Comparison of ENCODE assay signal across 7 cellular contexts in the genomic region with DNA sequence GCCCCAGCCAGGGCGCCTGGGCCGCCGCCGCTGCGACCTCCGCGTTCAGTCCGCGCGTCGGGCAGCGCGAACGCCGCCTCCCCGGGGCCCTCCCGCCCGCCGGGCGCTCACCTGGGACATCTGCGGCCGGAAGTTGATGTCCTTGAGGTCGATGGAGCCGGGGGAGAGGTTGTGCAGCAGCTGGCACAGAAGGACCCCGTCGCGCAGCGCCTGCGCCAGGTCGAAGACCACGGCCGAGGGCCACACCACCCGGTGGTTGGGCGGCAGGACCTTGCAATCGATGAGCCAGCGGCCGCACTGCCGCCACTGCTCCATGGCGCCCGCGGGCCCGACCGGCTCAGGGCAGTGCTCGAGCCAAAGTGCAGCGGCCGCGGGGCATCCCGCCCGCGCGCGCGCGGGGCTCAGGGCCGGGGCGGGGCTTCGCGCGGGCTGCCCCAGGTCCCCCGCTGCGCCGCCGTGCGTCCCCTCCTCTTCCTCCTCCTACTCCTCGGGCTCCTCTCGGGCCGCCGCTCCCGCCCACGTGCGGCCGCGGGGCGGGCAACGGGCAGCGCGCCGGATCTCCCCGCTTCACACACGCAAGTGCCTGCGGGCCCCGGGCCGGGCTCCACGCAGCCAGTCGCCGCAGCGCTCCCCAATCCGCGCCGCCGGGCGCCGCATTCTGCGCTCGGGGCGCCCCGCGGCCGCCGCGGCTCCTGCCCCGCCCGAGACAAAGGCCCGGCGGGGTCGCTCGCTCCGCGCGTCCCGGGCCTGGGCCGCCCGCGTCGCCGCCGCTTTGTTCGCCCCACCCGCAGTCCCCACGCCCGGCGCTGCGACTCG. TPM values are rescaled to one million over a fixed set of nuclear protein-coding genes. Genes with fewer than 3 reads are reported as not detected.
A peak's percentile ranks its signal among the peaks of the same experiment; 100 is the strongest.
DNase-seq lines count a peak whose midpoint lies in the region; ATAC-seq and TF ChIP-seq lines count a peak whose summit lies in the region.

A gene with protein sequence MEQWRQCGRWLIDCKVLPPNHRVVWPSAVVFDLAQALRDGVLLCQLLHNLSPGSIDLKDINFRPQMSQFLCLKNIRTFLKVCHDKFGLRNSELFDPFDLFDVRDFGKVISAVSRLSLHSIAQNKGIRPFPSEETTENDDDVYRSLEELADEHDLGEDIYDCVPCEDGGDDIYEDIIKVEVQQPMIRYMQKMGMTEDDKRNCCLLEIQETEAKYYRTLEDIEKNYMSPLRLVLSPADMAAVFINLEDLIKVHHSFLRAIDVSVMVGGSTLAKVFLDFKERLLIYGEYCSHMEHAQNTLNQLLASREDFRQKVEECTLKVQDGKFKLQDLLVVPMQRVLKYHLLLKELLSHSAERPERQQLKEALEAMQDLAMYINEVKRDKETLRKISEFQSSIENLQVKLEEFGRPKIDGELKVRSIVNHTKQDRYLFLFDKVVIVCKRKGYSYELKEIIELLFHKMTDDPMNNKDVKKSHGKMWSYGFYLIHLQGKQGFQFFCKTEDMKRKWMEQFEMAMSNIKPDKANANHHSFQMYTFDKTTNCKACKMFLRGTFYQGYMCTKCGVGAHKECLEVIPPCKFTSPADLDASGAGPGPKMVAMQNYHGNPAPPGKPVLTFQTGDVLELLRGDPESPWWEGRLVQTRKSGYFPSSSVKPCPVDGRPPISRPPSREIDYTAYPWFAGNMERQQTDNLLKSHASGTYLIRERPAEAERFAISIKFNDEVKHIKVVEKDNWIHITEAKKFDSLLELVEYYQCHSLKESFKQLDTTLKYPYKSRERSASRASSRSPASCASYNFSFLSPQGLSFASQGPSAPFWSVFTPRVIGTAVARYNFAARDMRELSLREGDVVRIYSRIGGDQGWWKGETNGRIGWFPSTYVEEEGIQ (minus strand): TSS at position 361 of the 816 bp plus-strand sequence. CDS start 46 bp downstream, at position 315.

- peak within 1 kb of the TSS; percentile 79 for H3K4me3 ChIP-seq in WI38 (ENCODE audit: low read depth, low read length)
- peak within 1 kb of the TSS; percentile 53 for H3K4me3 ChIP-seq in lower leg skin (ENCODE audit: low read depth, poor library complexity, severe bottlenecking)

- TF ChIP-seq POLR2A in lower leg skin (IDR thresholded peaks at IDR 0.05) = no peak

- peak within 1 kb of the TSS; percentile 93 for H3K27ac Mint-ChIP-seq in HFFc6
- H3K27ac Mint-ChIP-seq in dendritic cell treated with granulocyte-macrophage colony-stimulating factor and Interleukin-4, amounts not matched to agents 40 ng/mL and 50 ng/mL, for 4 days = peak within 1 kb of the TSS; percentile 84

- WGBS in lower leg skin, 2 donors = 0 to 1% methylated on average over 34 to 37 of the region's 124 CpGs

- H3K36me3 Mint-ChIP-seq in HFFc6 (ENCODE audit: low read depth) = no peaks in the 10 kb centered on the region
- peaks cover 8% of the 10 kb centered on the region for H3K36me3 Mint-ChIP-seq in dendritic cell treated with granulocyte-macrophage colony-stimulating factor and Interleukin-4, amounts not matched to agents 40 ng/mL and 50 ng/mL, for 4 days (ENCODE audit: low read depth)

- intact Hi-C loops in dendritic cell treated with granulocyte-macrophage colony-stimulating factor and Interleukin-4, amounts not matched to agents 40 ng/mL and 50 ng/mL, for 4 days (cut with micrococcal nuclease) = loop anchor here (5.0 to 10.0 kb wide), 3 partner anchors 65 to 457 kb away; partner anchors contain the start of gene ADAMTSL2
- intact Hi-C loops in lower leg skin (cut with DNase I; ENCODE audit: low total_unique reads) = loop anchor here (2.0 kb wide), 1 partner anchor 199 kb away; no protein-coding TSS in a partner anchor

- peak; percentile 57 for ATAC-seq in GM18502 (IDR thresholded peaks at IDR 0.05; ENCODE audit: poor library complexity, unreplicated experiment)

- TF ChIP-seq CTCF in HFFc6 (IDR thresholded peaks at IDR 0.05) (no peak), WI38 (IDR thresholded peaks at IDR 0.05; ENCODE audit: low read depth, low read length) (no peak), lower leg skin (IDR thresholded peaks at IDR 0.05) (no peak)

- no peaks in the 10 kb centered on the region; the same call in none of the 2 replicates for H3K27me3 Mint-ChIP-seq in HFFc6 (ENCODE audit: insufficient read depth)
- peaks cover 26% of the 10 kb centered on the region for H3K27me3 Mint-ChIP-seq in dendritic cell treated with granulocyte-macrophage colony-stimulating factor and Interleukin-4, amounts not matched to agents 40 ng/mL and 50 ng/mL, for 4 days

- DNase-seq in HFFc6 = no peak
- DNase-seq in NCI-H1105 (lab: John Stamatoyannopoulos, UW) = peak; percentile 27
- DNase-seq in lower leg skin (ENCODE audit: low spot score in 2 of 2) = peak in 1 of 2 donors; percentile 90
- peak; percentile 26 to 32 for DNase-seq in stimulated activated CD8-positive, alpha-beta memory T cell treated with anti-CD3 and anti-CD28 coated beads, Interleukin-2, amount 100 ng/mL, for 48 hours (ENCODE audit: low read depth in 2 of 2)

- peaks cover 19% of the 10 kb centered on the region for H3K4me1 Mint-ChIP-seq in HFFc6 (ENCODE audit: low read depth)
- H3K4me1 Mint-ChIP-seq in dendritic cell treated with granulocyte-macrophage colony-stimulating factor and Interleukin-4, amounts not matched to agents 40 ng/mL and 50 ng/mL, for 4 days (ENCODE audit: low read depth) = peaks cover 37% of the 10 kb centered on the region

- no peaks in the 10 kb centered on the region for H3K9me3 Mint-ChIP-seq in HFFc6
- H3K9me3 Mint-ChIP-seq in dendritic cell treated with granulocyte-macrophage colony-stimulating factor and Interleukin-4, amounts not matched to agents 40 ng/mL and 50 ng/mL, for 4 days = no peaks in the 10 kb centered on the region

- H3K4me3 Mint-ChIP-seq in HFFc6 = peak within 1 kb of the TSS; percentile 94
- H3K4me3 Mint-ChIP-seq in dendritic cell treated with granulocyte-macrophage colony-stimulating factor and Interleukin-4, amounts not matched to agents 40 ng/mL and 50 ng/mL, for 4 days = peak within 1 kb of the TSS; percentile 85

RNA-seq across cellular contexts. Expression of the gene that starts here (rescaled TPM):
- total RNA-seq in HFFc6 (2021; fragmentation: NEBNext Ultra II Directional; extraction: Animal tissue kit (Norgen Biotek cat#: 25700)) = 10 to 100 TPM; 17.6 to 24.5 (median 21.7) TPM
- total RNA-seq in lower leg skin = 1 to 10 TPM; 6.8 to 9.1 (median 7.5) TPM
